In the genomic region with DNA sequence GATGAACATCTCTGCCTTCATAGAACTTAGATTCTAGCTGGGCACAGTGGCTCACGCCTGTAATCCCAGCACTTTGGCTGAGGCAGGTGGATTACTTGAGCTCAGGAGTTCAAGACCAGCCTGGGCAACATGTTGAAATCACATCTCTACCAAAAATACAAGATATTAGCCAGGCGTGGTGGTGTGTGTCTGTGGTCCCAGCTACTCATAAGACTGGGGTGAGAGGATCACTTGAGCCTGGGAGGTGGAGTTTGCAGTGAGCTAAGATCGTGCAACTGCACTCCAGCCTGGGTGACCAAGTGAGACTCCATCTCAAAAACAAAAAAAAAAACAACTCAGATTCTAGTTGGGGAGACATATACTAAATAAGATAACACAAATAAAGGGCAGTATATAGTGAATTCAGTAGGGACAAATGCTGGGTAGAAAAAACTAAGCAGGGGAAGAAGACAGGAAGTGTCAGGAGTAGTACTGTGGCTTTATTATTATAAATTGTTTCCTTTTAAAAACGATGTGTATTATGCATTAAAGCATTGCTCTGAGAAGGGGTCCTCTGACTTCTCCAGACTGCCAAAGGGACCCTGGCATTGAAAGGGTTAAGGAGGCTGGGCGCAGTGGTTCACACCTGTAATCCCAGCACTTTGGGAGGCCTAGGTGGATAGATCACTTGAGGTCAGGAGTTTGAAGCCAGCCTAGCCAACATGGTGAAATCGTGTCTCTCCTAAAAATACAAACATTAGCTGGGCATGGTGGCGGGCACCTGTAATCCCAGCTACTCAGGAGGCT, we compare ENCODE assay signal across 19 cellular contexts. TPM values are rescaled to one million over a fixed set of nuclear protein-coding genes. Genes with fewer than 3 reads are reported as not detected.
DNase-seq lines count a peak whose midpoint lies in the region; ATAC-seq and TF ChIP-seq lines count a peak whose summit lies in the region.
"Had no signal": no experiment of that assay in that cellular context is flagged by ENCODE, and none has a peak within 500 bp of the region (broad histone marks: within the 10 kb centered on the region; RNA-seq: fewer than 3 reads in every experiment).

No MANE protein-coding gene starts in this region.

- peaks cover 11% of the 10 kb centered on the region for H3K36me3 Mint-ChIP-seq in activated naive CD4-positive, alpha-beta T cell treated with anti-CD3 and anti-CD28 coated beads, Interleukin-2, amount 10 ng/mL, durations not matched to agents 7 days and 5 days
- peaks cover 3% of the 10 kb centered on the region for H3K36me3 Mint-ChIP-seq in T-helper 2 cell treated with Interferon-gamma antibody and Interleukin-4, amounts not matched to agents 5 μg/mL and 100 μg/mL, for 36 hours (ENCODE audit: low read depth)

- no peak for ATAC-seq in HG03571 (IDR thresholded peaks at IDR 0.05; ENCODE audit: unreplicated experiment)

- H3K79me2 ChIP-seq in hepatocyte = peaks cover 54% of the 10 kb centered on the region

- WGBS in hepatocyte (ENCODE audit: low lambda C conversion rate, missing lambda C conversion rate) = 70% methylated on average over 7 of the region's 7 CpGs
- WGBS in thyroid gland, 2 donors = 44 to 61% methylated on average over 7 of the region's 7 CpGs

- peaks cover 67% of the 10 kb centered on the region for H3K4me1 ChIP-seq in hepatocyte (ENCODE audit: insufficient read depth)
- peaks cover 62 to 80% of the 10 kb centered on the region in 2 donors for H3K4me1 ChIP-seq in thyroid gland

- intact Hi-C loops in thyroid gland (cut with DNase I) = no loop called here

- H3K9me3 ChIP-seq in hepatocyte (ENCODE audit: low read depth) (no peaks in the 10 kb centered on the region), thyroid gland (no peaks in the 10 kb centered on the region)
- H3K9me3 ChIP-seq: prostate gland had no signal

- H3K27me3 ChIP-seq in hepatocyte (no peaks in the 10 kb centered on the region), thyroid gland (no peaks in the 10 kb centered on the region)
- H3K27me3 ChIP-seq: dorsolateral prefrontal cortex had no signal

- CTCF ChIA-PET in activated naive CD4-positive, alpha-beta T cell treated with anti-CD3 and anti-CD28 coated beads, Interleukin-2, amount 10 ng/mL, durations not matched to agents 7 days and 5 days (lab: Charles Lee) = interaction anchor here (0.6 to 2.6 kb wide), 4 partner anchors 9 to 72 kb away, joined by 4 to 19 read pairs (median 6); no protein-coding TSS in a partner anchor

- no peak for DNase-seq in activated naive CD4-positive, alpha-beta T cell treated with anti-CD3 and anti-CD28 coated beads, Interleukin-2, amount 10 ng/mL, durations not matched to agents 7 days and 5 days
- DNase-seq in activated naive CD4-positive, alpha-beta T cell treated with anti-CD3 and anti-CD28 coated beads, Interleukin-2, amount 50 U/mL, for 16 hours = no peak
- DNase-seq in T-helper 2 cell treated with Interferon-gamma antibody and Interleukin-4, amounts not matched to agents 5 μg/mL and 100 μg/mL, for 36 hours (ENCODE audit: low spot score) = no peak
- no peak for DNase-seq in hepatocyte (ENCODE audit: low spot score)
- peak; percentile 60 to 62 for DNase-seq in thyroid gland
- DNase-seq in activated CD4-positive, CD25-positive, alpha-beta regulatory T cell (lab: John Stamatoyannopoulos, UW) = no peak
- no peak for DNase-seq in NCI-H146 (lab: John Stamatoyannopoulos, UW)
- DNase-seq: activated CD4-positive, alpha-beta T cell treated with anti-CD3 and anti-CD28 coated beads, Interleukin-2, amount 50 U/mL, for 4 hours; aorta; dorsolateral prefrontal cortex; EL; foreskin fibroblast; GOT3; midbrain; MM.1S; NCI-H2171 treated with DMSO at 0.1 percent for 48 hours; stimulated activated CD4-positive, alpha-beta T cell treated with anti-CD3 and anti-CD28 coated beads, Interleukin-2, amount 100 ng/mL, for 24 hours had no signal

- H3K36me3 ChIP-seq in hepatocyte (replicated peaks; ENCODE audit: insufficient read depth, low read depth) (no peaks in the 10 kb centered on the region), thyroid gland (no peaks in the 10 kb centered on the region)
- H3K36me3 ChIP-seq: prostate gland had no signal

- H3K9me2 ChIP-seq in hepatocyte (replicated peaks; ENCODE audit: insufficient read depth) = no peaks in the 10 kb centered on the region

- H3K27me3 Mint-ChIP-seq in activated naive CD4-positive, alpha-beta T cell treated with anti-CD3 and anti-CD28 coated beads, Interleukin-2, amount 10 ng/mL, durations not matched to agents 7 days and 5 days = no peaks in the 10 kb centered on the region
- no peaks in the 10 kb centered on the region for H3K27me3 Mint-ChIP-seq in T-helper 2 cell treated with Interferon-gamma antibody and Interleukin-4, amounts not matched to agents 5 μg/mL and 100 μg/mL, for 36 hours (ENCODE audit: low read depth)

- H3K4me2 ChIP-seq in hepatocyte = peak overlapping the region; percentile 65

- TF ChIP-seq POLR2A in thyroid gland (IDR thresholded peaks at IDR 0.05) = peak in 1 of 2 donors; percentile 22

- H3K4me3 ChIP-seq in hepatocyte = no peak overlapping the region
- no peak overlapping the region for H3K4me3 ChIP-seq in thyroid gland (replicated peaks in 1 of 3)
- H3K4me3 ChIP-seq: dorsolateral prefrontal cortex, prostate gland had no signal

- H3K4me1 Mint-ChIP-seq in activated naive CD4-positive, alpha-beta T cell treated with anti-CD3 and anti-CD28 coated beads, Interleukin-2, amount 10 ng/mL, durations not matched to agents 7 days and 5 days = peaks cover 89% of the 10 kb centered on the region
- H3K4me1 Mint-ChIP-seq in T-helper 2 cell treated with Interferon-gamma antibody and Interleukin-4, amounts not matched to agents 5 μg/mL and 100 μg/mL, for 36 hours (ENCODE audit: low read depth) = peaks cover 78% of the 10 kb centered on the region

- H4K20me1 ChIP-seq in hepatocyte (ENCODE audit: insufficient read depth, poor library complexity, severe bottlenecking) = no peaks in the 10 kb centered on the region

- H3K4me3 Mint-ChIP-seq in activated naive CD4-positive, alpha-beta T cell treated with anti-CD3 and anti-CD28 coated beads, Interleukin-2, amount 10 ng/mL, durations not matched to agents 7 days and 5 days = peak overlapping the region; percentile 48
- peak overlapping the region; percentile 69 for H3K4me3 Mint-ChIP-seq in T-helper 2 cell treated with Interferon-gamma antibody and Interleukin-4, amounts not matched to agents 5 μg/mL and 100 μg/mL, for 36 hours

- H3K27ac Mint-ChIP-seq in activated naive CD4-positive, alpha-beta T cell treated with anti-CD3 and anti-CD28 coated beads, Interleukin-2, amount 10 ng/mL, durations not matched to agents 7 days and 5 days = peak overlapping the region; percentile 90
- peak overlapping the region; percentile 87 for H3K27ac Mint-ChIP-seq in T-helper 2 cell treated with Interferon-gamma antibody and Interleukin-4, amounts not matched to agents 5 μg/mL and 100 μg/mL, for 36 hours

- no peak for TF ChIP-seq CTCF in hepatocyte (IDR thresholded peaks at IDR 0.05; ENCODE audit: poor library complexity)
- TF ChIP-seq CTCF in thyroid gland (IDR thresholded peaks at IDR 0.05) = no peak

- no peak overlapping the region for H2AFZ ChIP-seq in hepatocyte

- H3K9me3 Mint-ChIP-seq in activated naive CD4-positive, alpha-beta T cell treated with anti-CD3 and anti-CD28 coated beads, Interleukin-2, amount 10 ng/mL, durations not matched to agents 7 days and 5 days = no peaks in the 10 kb centered on the region
- H3K9me3 Mint-ChIP-seq in T-helper 2 cell treated with Interferon-gamma antibody and Interleukin-4, amounts not matched to agents 5 μg/mL and 100 μg/mL, for 36 hours = no peaks in the 10 kb centered on the region

- peak overlapping the region; percentile 73 for H3K27ac ChIP-seq in hepatocyte
- H3K27ac ChIP-seq in thyroid gland = peak overlapping the region; percentile 29 to 91 (median 79)
- H3K27ac ChIP-seq: dorsolateral prefrontal cortex, prostate gland had no signal

RNA-seq across cellular contexts. Expression of a gene that starts 46.7 kb away (rescaled TPM):
- total RNA-seq in hepatocyte (23.5 and 28.2 TPM in 2 replicates), thyroid gland (10 to 100 TPM; 39.6 to 67.7 (median 59.7) TPM)
- polyA plus RNA-seq in hepatocyte = 70.1 and 71.5 TPM in 2 replicates

Comparison
In these comparisons a context has a peak if more than half of its experiments do, and no peak if none do; other contexts are left out.
1. DNase-seq: peak in thyroid gland (2 of 2); none in activated naive CD4-positive, alpha-beta T cell treated with anti-CD3 and anti-CD28 coated beads, Interleukin-2, amount 10 ng/mL, durations not matched to agents 7 days and 5 days (single experiment), activated naive CD4-positive, alpha-beta T cell treated with anti-CD3 and anti-CD28 coated beads, Interleukin-2, amount 50 U/mL, for 16 hours (single experiment), T-helper 2 cell treated with Interferon-gamma antibody and Interleukin-4, amounts not matched to agents 5 μg/mL and 100 μg/mL, for 36 hours (single experiment), hepatocyte (single experiment), activated CD4-positive, CD25-positive, alpha-beta regulatory T cell (0 of 4) and NCI-H146 (single experiment).